22 cellular contexts compared by ENCODE assay signal in genomic region chr14:69727860-69728259, GRCh38. TPM values are rescaled to one million over a fixed set of nuclear protein-coding genes. Genes with fewer than 3 reads are reported as not detected.
A peak's percentile ranks its signal among the peaks of the same experiment; 100 is the strongest.
DNase-seq lines count a peak whose midpoint lies in the region; ATAC-seq and TF ChIP-seq lines count a peak whose summit lies in the region.
"Had no signal": no experiment of that assay in that cellular context is flagged by ENCODE, and none has a peak within 500 bp of the region (broad histone marks: within the 10 kb centered on the region; RNA-seq: fewer than 3 reads in every experiment).

No MANE protein-coding gene starts in this region.

- no peaks in the 10 kb centered on the region for H3K9me2 ChIP-seq in Loucy (replicated peaks; ENCODE audit: low read depth, low read length)

- TF ChIP-seq EP300 in esophagus muscularis mucosa (IDR thresholded peaks at IDR 0.05), result no peak

- H3K9me3 Mint-ChIP-seq in activated CD8-positive, alpha-beta T cell treated with anti-CD3 and anti-CD28 coated beads, Interleukin-2, amount 10 ng/mL, durations not matched to agents 7 days and 5 days (ENCODE audit: insufficient read depth), result no peaks in the 10 kb centered on the region
- H3K9me3 Mint-ChIP-seq in activated CD8-positive, alpha-beta T cell treated with anti-CD3 and anti-CD28 coated beads for 36 hours, result no peaks in the 10 kb centered on the region
- no peaks in the 10 kb centered on the region for H3K9me3 Mint-ChIP-seq in stimulated activated effector memory CD8-positive, alpha-beta T cell treated with anti-CD3 and anti-CD28 coated beads, Interleukin-12 subunit alpha, Interleukin-12 subunit beta, amount 100 ng/mL, for 72 hours
- H3K9me3 Mint-ChIP-seq: activated naive CD4-positive, alpha-beta T cell treated with anti-CD3 and anti-CD28 coated beads for 36 hours; T-helper 2 cell treated with Interferon-gamma antibody and Interleukin-4, amounts not matched to agents 5 μg/mL and 100 μg/mL, for 36 hours; type B pancreatic cell had no signal

- H3K4me1 Mint-ChIP-seq in activated CD8-positive, alpha-beta T cell treated with anti-CD3 and anti-CD28 coated beads, Interleukin-2, amount 10 ng/mL, durations not matched to agents 7 days and 5 days (ENCODE audit: low read depth), result peaks cover 36% of the 10 kb centered on the region
- H3K4me1 Mint-ChIP-seq in activated CD8-positive, alpha-beta T cell treated with anti-CD3 and anti-CD28 coated beads for 36 hours (ENCODE audit: low read depth), result peaks cover 10% of the 10 kb centered on the region
- H3K4me1 Mint-ChIP-seq in stimulated activated effector memory CD8-positive, alpha-beta T cell treated with anti-CD3 and anti-CD28 coated beads, Interleukin-12 subunit alpha, Interleukin-12 subunit beta, amount 100 ng/mL, for 72 hours, result peaks cover 41% of the 10 kb centered on the region

- no peak for TF ChIP-seq CTCF in activated CD8-positive, alpha-beta T cell treated with anti-CD3 and anti-CD28 coated beads for 36 hours (IDR thresholded peaks at IDR 0.05)
- no peak for TF ChIP-seq CTCF in Loucy (conservative IDR thresholded peaks at IDR 0.05; ENCODE audit: low read length)
- no peak for TF ChIP-seq CTCF in esophagus muscularis mucosa (IDR thresholded peaks at IDR 0.05)
- no peak for TF ChIP-seq CTCF in GM10266 (IDR thresholded peaks at IDR 0.05; ENCODE audit: control insufficient read depth, insufficient read depth, low read depth, missing control alignments)

- ATAC-seq in activated CD8-positive, alpha-beta T cell treated with anti-CD3 and anti-CD28 coated beads, Interleukin-2, amount 10 ng/mL, durations not matched to agents 7 days and 5 days, result no peak
- no peak for ATAC-seq in activated CD8-positive, alpha-beta T cell treated with anti-CD3 and anti-CD28 coated beads for 36 hours
- no peak for ATAC-seq in stimulated activated effector memory CD8-positive, alpha-beta T cell treated with anti-CD3 and anti-CD28 coated beads, Interleukin-12 subunit alpha, Interleukin-12 subunit beta, amount 100 ng/mL, for 72 hours

- TF ChIP-seq POLR2A in esophagus muscularis mucosa (IDR thresholded peaks at IDR 0.05; ENCODE audit: low read depth), result no peak

- CTCF ChIA-PET in activated CD8-positive, alpha-beta T cell treated with anti-CD3 and anti-CD28 coated beads, Interleukin-2, amount 10 ng/mL, durations not matched to agents 7 days and 5 days (lab: Charles Lee), result interaction anchor here (0.8 to 5.1 kb wide), 22 partner anchors 12 to 156 kb away, joined by 3 to 79 read pairs (median 6); partner anchors contain the start of gene SUSD6
- CTCF ChIA-PET in activated CD8-positive, alpha-beta T cell treated with anti-CD3 and anti-CD28 coated beads for 36 hours (lab: Charles Lee), result interaction anchor here (0.9 to 3.1 kb wide), 16 partner anchors 9 to 144 kb away, joined by 3 to 61 read pairs (median 8); partner anchors contain the start of genes SRSF5 and SUSD6

- 85% methylated on average over 4 of the region's 4 CpGs for WGBS in esophagus muscularis mucosa

- H3K4me1 ChIP-seq in Loucy (ENCODE audit: insufficient read depth, low read length, poor library complexity, severe bottlenecking), result no peaks in the 10 kb centered on the region
- H3K4me1 ChIP-seq in esophagus muscularis mucosa, result peaks cover 10 to 22% (median 17%) of the 10 kb centered on the region in 4 donors
- H3K4me1 ChIP-seq: SJCRH30 had no signal

- H3K36me3 ChIP-seq in Loucy (ENCODE audit: insufficient read depth, low read length) (no peaks in the 10 kb centered on the region), esophagus muscularis mucosa (no peaks in the 10 kb centered on the region)
- H3K36me3 ChIP-seq: BLaER1 treated with 17β-estradiol and CSF1 and Interleukin-3, amounts not matched to agents 10 nM and 100 nM; left lung; SJCRH30; stomach; WERI-Rb-1 had no signal

- H3K27me3 ChIP-seq in Loucy (ENCODE audit: insufficient read depth, low read length, poor library complexity, severe bottlenecking) (no peaks in the 10 kb centered on the region), esophagus muscularis mucosa (no peaks in the 10 kb centered on the region)
- H3K27me3 ChIP-seq: BLaER1 treated with 17β-estradiol and CSF1 and Interleukin-3, amounts not matched to agents 10 nM and 100 nM; left lung; SJCRH30; stomach had no signal

- no peak for DNase-seq in activated CD8-positive, alpha-beta T cell treated with anti-CD3 and anti-CD28 coated beads, Interleukin-2, amount 10 ng/mL, durations not matched to agents 7 days and 5 days
- DNase-seq in activated CD8-positive, alpha-beta T cell treated with anti-CD3 and anti-CD28 coated beads for 36 hours, result no peak
- DNase-seq in esophagus muscularis mucosa (ENCODE audit: extremely low spot score) (no peak), DMS114 treated with DMSO at 0.1 percent for 48 hours (lab: John Stamatoyannopoulos, UW; ENCODE audit: unreplicated experiment) (no peak), GM10266 (ENCODE audit: extremely low spot score) (no peak), posterior cingulate gyrus (no peak)
- no peak for DNase-seq in stimulated activated effector memory CD8-positive, alpha-beta T cell treated with anti-CD3 and anti-CD28 coated beads, Interleukin-12 subunit alpha, Interleukin-12 subunit beta, amount 100 ng/mL, for 72 hours (ENCODE audit: low spot score in 2 of 2)
- DNase-seq: activated CD4-positive, alpha-beta T cell treated with anti-CD3 and anti-CD28 coated beads, Interleukin-2, amount 50 U/mL, for 4 hours; activated naive CD4-positive, alpha-beta T cell treated with anti-CD3 and anti-CD28 coated beads for 36 hours; HCEC 1CT; left lung; NCI-H1417; NCI-H2107; NCI-H510A; SJCRH30; stimulated activated CD4-positive, alpha-beta T cell treated with anti-CD3 and anti-CD28 coated beads, Interleukin-4, amount 100 ng/mL, for 4 hours; stomach; WERI-Rb-1 had no signal

- no peaks in the 10 kb centered on the region for H3K79me2 ChIP-seq in Loucy (ENCODE audit: insufficient read depth, low read length)

- peak overlapping the region; percentile 31 for H3K27ac Mint-ChIP-seq in activated CD8-positive, alpha-beta T cell treated with anti-CD3 and anti-CD28 coated beads, Interleukin-2, amount 10 ng/mL, durations not matched to agents 7 days and 5 days
- no peak overlapping the region for H3K27ac Mint-ChIP-seq in activated CD8-positive, alpha-beta T cell treated with anti-CD3 and anti-CD28 coated beads for 36 hours
- peak overlapping the region; percentile 91 for H3K27ac Mint-ChIP-seq in stimulated activated effector memory CD8-positive, alpha-beta T cell treated with anti-CD3 and anti-CD28 coated beads, Interleukin-12 subunit alpha, Interleukin-12 subunit beta, amount 100 ng/mL, for 72 hours
- H3K27ac Mint-ChIP-seq: activated naive CD4-positive, alpha-beta T cell treated with anti-CD3 and anti-CD28 coated beads for 36 hours; T-helper 2 cell treated with Interferon-gamma antibody and Interleukin-4, amounts not matched to agents 5 μg/mL and 100 μg/mL, for 36 hours; type B pancreatic cell had no signal

- no peaks in the 10 kb centered on the region for H3K9me3 ChIP-seq in Loucy (ENCODE audit: insufficient read depth, low read depth, low read length)
- no peaks in the 10 kb centered on the region for H3K9me3 ChIP-seq in esophagus muscularis mucosa
- H3K9me3 ChIP-seq: BLaER1 treated with 17β-estradiol and CSF1 and Interleukin-3, amounts not matched to agents 10 nM and 100 nM; left lung; SJCRH30; stomach had no signal

- POLR2A ChIA-PET in activated CD8-positive, alpha-beta T cell treated with anti-CD3 and anti-CD28 coated beads, Interleukin-2, amount 10 ng/mL, durations not matched to agents 7 days and 5 days (lab: Charles Lee), result interaction anchor here (0.7 to 1.1 kb wide), 2 partner anchors 12 to 27 kb away, joined by 3 to 5 read pairs; no protein-coding TSS in a partner anchor
- POLR2A ChIA-PET in activated CD8-positive, alpha-beta T cell treated with anti-CD3 and anti-CD28 coated beads for 36 hours (lab: Charles Lee), result no interaction called here

- H3K4me3 ChIP-seq in Loucy (ENCODE audit: low read length, poor library complexity, severe bottlenecking) (no peak overlapping the region), esophagus muscularis mucosa (no peak overlapping the region)

- peak overlapping the region in 3 of 4 donors; percentile 54 to 68 (median 65) for H3K27ac ChIP-seq in esophagus muscularis mucosa (replicated peaks in 1 of 4)
- H3K27ac ChIP-seq: SJCRH30, WERI-Rb-1 had no signal

- H4K20me1 ChIP-seq in Loucy (ENCODE audit: insufficient read depth, low read length, poor library complexity, severe bottlenecking), result no peaks in the 10 kb centered on the region
- H4K20me1 ChIP-seq: BLaER1 treated with 17β-estradiol and CSF1 and Interleukin-3, amounts not matched to agents 10 nM and 100 nM had no signal

- no peak overlapping the region for H3K9ac ChIP-seq in Loucy (ENCODE audit: low read depth, low read length, poor library complexity, severe bottlenecking)

- H2AFZ ChIP-seq in Loucy (ENCODE audit: low read length), result peak overlapping the region; percentile 99; the same call in 1 of the 2 replicates

- no peak overlapping the region for H3K4me2 ChIP-seq in Loucy (ENCODE audit: low read depth, low read length, poor library complexity, severe bottlenecking)

- H3F3A ChIP-seq in Loucy (ENCODE audit: low read depth), result no peaks in the 10 kb centered on the region

- H3K27me3 Mint-ChIP-seq in activated CD8-positive, alpha-beta T cell treated with anti-CD3 and anti-CD28 coated beads, Interleukin-2, amount 10 ng/mL, durations not matched to agents 7 days and 5 days (ENCODE audit: low read depth), result peaks cover 10% of the 10 kb centered on the region
- H3K27me3 Mint-ChIP-seq in activated CD8-positive, alpha-beta T cell treated with anti-CD3 and anti-CD28 coated beads for 36 hours, result peaks cover 4% of the 10 kb centered on the region

- H3K36me3 Mint-ChIP-seq in activated CD8-positive, alpha-beta T cell treated with anti-CD3 and anti-CD28 coated beads, Interleukin-2, amount 10 ng/mL, durations not matched to agents 7 days and 5 days (ENCODE audit: low read depth), result no peaks in the 10 kb centered on the region
- no peaks in the 10 kb centered on the region for H3K36me3 Mint-ChIP-seq in activated CD8-positive, alpha-beta T cell treated with anti-CD3 and anti-CD28 coated beads for 36 hours (ENCODE audit: low read depth)
- H3K36me3 Mint-ChIP-seq in stimulated activated effector memory CD8-positive, alpha-beta T cell treated with anti-CD3 and anti-CD28 coated beads, Interleukin-12 subunit alpha, Interleukin-12 subunit beta, amount 100 ng/mL, for 72 hours, result no peaks in the 10 kb centered on the region
- H3K36me3 Mint-ChIP-seq: type B pancreatic cell had no signal

- no peak overlapping the region for H3K4me3 Mint-ChIP-seq in activated CD8-positive, alpha-beta T cell treated with anti-CD3 and anti-CD28 coated beads, Interleukin-2, amount 10 ng/mL, durations not matched to agents 7 days and 5 days
- H3K4me3 Mint-ChIP-seq in activated CD8-positive, alpha-beta T cell treated with anti-CD3 and anti-CD28 coated beads for 36 hours, result no peak overlapping the region
- H3K4me3 Mint-ChIP-seq in stimulated activated effector memory CD8-positive, alpha-beta T cell treated with anti-CD3 and anti-CD28 coated beads, Interleukin-12 subunit alpha, Interleukin-12 subunit beta, amount 100 ng/mL, for 72 hours, result peak overlapping the region; percentile 71

- intact Hi-C loops in activated CD8-positive, alpha-beta T cell treated with anti-CD3 and anti-CD28 coated beads for 36 hours (cut with micrococcal nuclease), result loop anchor here (2.0 kb wide), 2 partner anchors 125 to 143 kb away; no protein-coding TSS in a partner anchor
- intact Hi-C loops in esophagus muscularis mucosa (cut with DNase I), result loop anchor here (1.0 to 2.0 kb wide), 2 partner anchors 125 to 143 kb away; no protein-coding TSS in a partner anchor
- intact Hi-C loops in posterior cingulate gyrus (cut with DNase I), result loop anchor here (1.0 kb wide), 2 partner anchors 125 to 143 kb away; no protein-coding TSS in a partner anchor

RNA-seq across cellular contexts. Expression of gene SRSF5, which starts 39.1 kb away (rescaled TPM):
- 100 to 1,000 TPM; 283 to 301 TPM for total RNA-seq in activated CD8-positive, alpha-beta T cell treated with anti-CD3 and anti-CD28 coated beads, Interleukin-2, amount 10 ng/mL, durations not matched to agents 7 days and 5 days
- total RNA-seq in activated CD8-positive, alpha-beta T cell treated with anti-CD3 and anti-CD28 coated beads for 36 hours, result 100 to 1,000 TPM; 255 to 267 TPM
- 100 to 1,000 TPM; 185 to 291 (median 211) TPM for total RNA-seq in esophagus muscularis mucosa
